18 cellular contexts compared by ENCODE assay signal in the genomic region with DNA sequence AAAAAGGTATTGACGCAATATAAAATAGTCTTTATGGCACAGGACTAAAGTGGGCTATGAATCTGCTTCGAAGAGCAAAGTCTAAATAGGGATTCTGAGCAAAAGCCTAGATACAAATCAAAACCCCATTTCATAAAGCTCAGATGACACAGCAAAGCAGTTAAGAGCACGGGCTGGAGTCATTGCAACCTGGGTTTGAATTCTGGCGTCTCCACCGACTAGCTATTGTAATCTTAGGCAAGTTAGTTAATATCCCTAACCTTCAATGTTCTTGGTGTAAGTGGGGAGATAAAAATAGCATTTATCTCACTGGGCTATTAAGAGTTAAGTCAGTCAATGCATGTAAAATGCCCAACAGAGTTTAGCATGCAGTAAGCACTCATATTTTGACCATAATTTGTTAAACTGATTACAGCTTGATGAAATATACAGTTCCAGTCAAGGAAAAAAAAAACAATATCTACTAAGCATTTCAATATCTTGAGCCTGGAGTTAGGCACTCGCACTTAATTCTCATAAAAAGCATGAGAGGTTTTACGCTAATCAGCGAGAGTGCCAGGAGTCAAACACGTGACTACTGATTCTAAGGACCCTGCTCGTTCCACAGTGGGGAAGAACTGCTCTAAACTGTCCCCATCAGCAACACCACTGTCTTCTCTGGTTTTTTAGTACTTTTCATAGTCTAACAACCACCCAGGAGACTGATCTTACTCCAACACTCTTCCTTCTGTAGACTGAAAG.
DNase-seq lines count a peak whose midpoint lies in the region; ATAC-seq, FAIRE-seq and TF ChIP-seq lines count a peak whose summit lies in the region.
"Had no signal": no experiment of that assay in that cellular context is flagged by ENCODE, and none has a peak within 500 bp of the region (broad histone marks: within the 10 kb centered on the region; RNA-seq: fewer than 3 reads in every experiment).

No MANE protein-coding gene starts in this region.

- H3K27me3 Mint-ChIP-seq in activated T-cell treated with anti-CD3 and anti-CD28 coated beads, Interleukin-2, amount 50 U/mL, for 72 hours (ENCODE audit: low read depth), result no peaks in the 10 kb centered on the region

- POLR2A ChIA-PET in K562 (lab: Yijun Ruan, JAX), result interaction anchor here (0.7 to 1.1 kb wide), 3 partner anchors 17 to 25 kb away, joined by 3 read pairs; no protein-coding TSS in a partner anchor

- H3K9me3 Mint-ChIP-seq in activated T-cell treated with anti-CD3 and anti-CD28 coated beads, Interleukin-2, amount 50 U/mL, for 72 hours, result no peaks in the 10 kb centered on the region
- H3K9me3 Mint-ChIP-seq: stimulated activated effector memory CD8-positive, alpha-beta T cell treated with anti-CD3 and anti-CD28 coated beads, Interleukin-12 subunit alpha, Interleukin-12 subunit beta, amount 100 ng/mL, for 72 hours had no signal

- H3K9me3 ChIP-seq in K562 (replicated peaks; ENCODE audit: control insufficient read depth, insufficient read depth, low read depth, low read length) (no peaks in the 10 kb centered on the region), testis (no peaks in the 10 kb centered on the region), spleen (no peaks in the 10 kb centered on the region)
- H3K9me3 ChIP-seq: right lobe of liver had no signal

- in situ Hi-C loops in K562 (cut with MboI), result no loop called here

- H3K27me3 ChIP-seq in K562 (ENCODE audit: control insufficient read depth in 2 of 2, insufficient read depth in 2 of 2, low read length in 2 of 2), result no peaks in the 10 kb centered on the region
- no peaks in the 10 kb centered on the region for H3K27me3 ChIP-seq in testis
- H3K27me3 ChIP-seq in spleen (replicated peaks in 1 of 7), result no peaks in the 10 kb centered on the region
- H3K27me3 ChIP-seq: right lobe of liver had no signal

- H3K4me1 ChIP-seq in K562 (replicated peaks in 1 of 2; ENCODE audit: control insufficient read depth in 2 of 2, insufficient read depth in 2 of 2, low read length in 2 of 2) (peaks cover 13 to 35% of the 10 kb centered on the region in 2 experiments; a peak in 4 of 5 replicates), testis (peaks cover 23% of the 10 kb centered on the region), spleen (peaks cover 66 to 100% (median 92%) of the 10 kb centered on the region in 6 donors)

- peak overlapping the region; percentile 15 for H3K27ac Mint-ChIP-seq in activated T-cell treated with anti-CD3 and anti-CD28 coated beads, Interleukin-2, amount 50 U/mL, for 72 hours
- H3K27ac Mint-ChIP-seq: stimulated activated effector memory CD8-positive, alpha-beta T cell treated with anti-CD3 and anti-CD28 coated beads, Interleukin-12 subunit alpha, Interleukin-12 subunit beta, amount 100 ng/mL, for 72 hours had no signal

- H3K36me3 ChIP-seq in K562 (ENCODE audit: control insufficient read depth, insufficient read depth, low read length) (no peaks in the 10 kb centered on the region), testis (ENCODE audit: low read depth, missing control alignments) (no peaks in the 10 kb centered on the region), spleen (peaks cover 0 to 2% (median 0%) of the 10 kb centered on the region in 6 donors)
- H3K36me3 ChIP-seq: right lobe of liver had no signal

- 20% methylated on average over 10 of the region's 10 CpGs for WGBS in K562 (ENCODE audit: insufficient coverage, low coverage, missing lambda C conversion rate)
- WGBS in testis, 2 donors, result 67 to 80% methylated on average over 10 of the region's 10 CpGs
- 72 to 78% (median 73%) methylated on average over 10 of the region's 10 CpGs for WGBS in spleen, 5 donors

- H4K20me1 ChIP-seq in K562 (replicated peaks; ENCODE audit: control insufficient read depth, insufficient read depth, low read length), result peaks cover 7% of the 10 kb centered on the region; the same call in 1 of the 2 replicates

- no peak for TF ChIP-seq EP300 in K562 (IDR thresholded peaks at IDR 0.05; ENCODE audit: low read length)

- peak overlapping the region; percentile 11 to 37 for H3K4me3 Mint-ChIP-seq in activated T-cell treated with anti-CD3 and anti-CD28 coated beads, Interleukin-2, amount 50 U/mL, for 72 hours

- peak; percentile 48 for FAIRE-seq in K562 (lab: Jason Lieb, UNC)
- FAIRE-seq: D721Med, urothelium cell line had no signal

- TF ChIP-seq POLR2A in K562 (conservative IDR thresholded peaks at IDR 0.05) (no peak), testis (IDR thresholded peaks at IDR 0.05) (no peak), spleen (IDR thresholded peaks at IDR 0.05) (no peak)

- TF ChIP-seq RAD21 in K562 (CRISPR knock-in tag; conservative IDR thresholded peaks at IDR 0.05 in 1 of 2, IDR thresholded peaks at IDR 0.05 in 1 of 2), result no peak

- no peaks in the 10 kb centered on the region for H3K36me3 Mint-ChIP-seq in activated T-cell treated with anti-CD3 and anti-CD28 coated beads, Interleukin-2, amount 50 U/mL, for 72 hours (ENCODE audit: insufficient read depth in 2 of 2)

- no peaks in the 10 kb centered on the region for H3K9me1 ChIP-seq in K562 (ENCODE audit: control insufficient read depth, insufficient read depth, low read length)

- H2AFZ ChIP-seq in K562 (ENCODE audit: low read depth, low read length), result no peak overlapping the region

- H3K79me2 ChIP-seq in K562 (ENCODE audit: control insufficient read depth, insufficient read depth, low read length), result peaks cover 65% of the 10 kb centered on the region

- TF ChIP-seq CTCF in K562 (IDR thresholded peaks at IDR 0.05 in 2 of 3, conservative IDR thresholded peaks at IDR 0.05 in 1 of 3; ENCODE audit: insufficient read depth in 2 of 3, low read depth in 1 of 3, low read length in 3 of 3) (no peak), testis (IDR thresholded peaks at IDR 0.05) (no peak), spleen (IDR thresholded peaks at IDR 0.05 in 8 of 11, conservative IDR thresholded peaks at IDR 0.05 in 3 of 11) (no peak)

- ATAC-seq in activated T-cell treated with anti-CD3 and anti-CD28 coated beads, Interleukin-2, amount 50 U/mL, for 72 hours (replicated peaks in 1 of 2), result no peak
- ATAC-seq in K562, result peak; percentile 45; the same call in 2 of the 3 replicates
- peak; percentile 19 for ATAC-seq in left lobe of liver

- no peak overlapping the region for H3K4me3 ChIP-seq in K562
- H3K4me3 ChIP-seq in testis, result no peak overlapping the region
- no peak overlapping the region for H3K4me3 ChIP-seq in spleen
- H3K4me3 ChIP-seq: right lobe of liver had no signal

- peaks cover 91% of the 10 kb centered on the region for H3K4me1 Mint-ChIP-seq in activated T-cell treated with anti-CD3 and anti-CD28 coated beads, Interleukin-2, amount 50 U/mL, for 72 hours (ENCODE audit: low read depth)

- H3K27ac ChIP-seq in K562 (ENCODE audit: extremely low read depth, low read depth, low read length) (no peak overlapping the region), testis (no peak overlapping the region), spleen (peak overlapping the region in 4 of 8 donors; percentile 7 to 53 (median 38))

- no peak overlapping the region for H3K9ac ChIP-seq in K562 (ENCODE audit: insufficient read depth in 1 of 2, low read depth in 2 of 2, low read length in 2 of 2)

- H3K4me2 ChIP-seq in K562 (ENCODE audit: insufficient read depth, low read length), result no peak overlapping the region

- DNase-seq in activated T-cell treated with anti-CD3 and anti-CD28 coated beads, Interleukin-2, amount 50 U/mL, for 72 hours, result no peak
- DNase-seq in activated T-cell treated with anti-CD3 and anti-CD28 coated beads, Interleukin-2, amount 50 U/mL, for 1 hour, result no peak
- DNase-seq in K562 (ENCODE audit: extremely low read depth in 1 of 4, low spot score in 3 of 4) (peak in 2 of 4 experiments; percentile 42 to 44), left lobe of liver (ENCODE audit: low spot score) (no peak), testis (peak; percentile 42), SKM-1 (lab: John Stamatoyannopoulos, UW; ENCODE audit: unreplicated experiment) (no peak), kidney glomerular epithelial cell (lab: John Stamatoyannopoulos, UW) (no peak), spleen (no peak)
- DNase-seq: ACHN; activated naive CD4-positive, alpha-beta T cell treated with anti-CD3 and anti-CD28 coated beads, Interleukin-2, amount 50 U/mL, for 16 hours; cerebellar nuclear complex; KBM-7; NCI-H226; right lobe of liver; stimulated activated CD4-positive, alpha-beta T cell treated with anti-CD3 and anti-CD28 coated beads, Interleukin-4, amount 100 ng/mL, for 4 hours had no signal

- no TSS peak for BruUV-seq in K562 (replicated peaks; lab: Mats Ljungman, UMichigan)

- CTCF ChIA-PET in K562 (lab: Yijun Ruan, JAX; ENCODE audit: low intra/inter-chr PET ratio), result no interaction called here

- intact Hi-C loops in K562 (cut with micrococcal nuclease), result no loop called here
- intact Hi-C loops in testis (cut with DNase I; ENCODE audit: low total_unique reads), result no loop called here
- intact Hi-C loops in spleen (cut with DNase I; ENCODE audit: low total_unique reads), result no loop called here

TF ChIP-seq in K562, 482 proteins besides CTCF, POLR2A, EP300 and RAD21 (continues in another document):
- TF ChIP-seq MYC (IDR thresholded peaks at IDR 0.05; ENCODE audit: low read depth, low read length) (0 out of 2 replicates have a peak, but pooled peaks have one; percentile 11), MYC (CRISPR knock-in tag; IDR thresholded peaks at IDR 0.05; ENCODE audit: borderline replicate concordance, low read depth) (no peak), RBM14 (IDR thresholded peaks at IDR 0.05; ENCODE audit: borderline replicate concordance, insufficient read depth, low read depth, low read length) (no peak), E2F3 (CRISPR knock-in tag; IDR thresholded peaks at IDR 0.05) (no peak), MEF2A (IDR thresholded peaks at IDR 0.05; ENCODE audit: control insufficient read depth, low read depth, low read length) (0 out of 2 replicates have a peak, but pooled peaks have one; percentile 17), MAFK (IDR thresholded peaks at IDR 0.05; ENCODE audit: low read length) (peak; percentile 65), ETV6 (IDR thresholded peaks at IDR 0.05; ENCODE audit: borderline replicate concordance in 1 of 2, low read depth in 2 of 2, low read length in 1 of 2) (no peak), ETV6 (CRISPR knock-in tag; IDR thresholded peaks at IDR 0.05; ENCODE audit: borderline replicate concordance) (no peak), NFE2 (IDR thresholded peaks at IDR 0.05; ENCODE audit: low read depth) (peak; percentile 90), ZNF699 (CRISPR knock-in tag; IDR thresholded peaks at IDR 0.05; ENCODE audit: insufficient replicate concordance) (no peak), RB1 (IDR thresholded peaks at IDR 0.05; ENCODE audit: low read depth) (no peak)
- TF ChIP-seq, protein P1, sequence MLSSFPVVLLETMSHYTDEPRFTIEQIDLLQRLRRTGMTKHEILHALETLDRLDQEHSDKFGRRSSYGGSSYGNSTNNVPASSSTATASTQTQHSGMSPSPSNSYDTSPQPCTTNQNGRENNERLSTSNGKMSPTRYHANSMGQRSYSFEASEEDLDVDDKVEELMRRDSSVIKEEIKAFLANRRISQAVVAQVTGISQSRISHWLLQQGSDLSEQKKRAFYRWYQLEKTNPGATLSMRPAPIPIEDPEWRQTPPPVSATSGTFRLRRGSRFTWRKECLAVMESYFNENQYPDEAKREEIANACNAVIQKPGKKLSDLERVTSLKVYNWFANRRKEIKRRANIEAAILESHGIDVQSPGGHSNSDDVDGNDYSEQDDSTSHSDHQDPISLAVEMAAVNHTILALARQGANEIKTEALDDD (IDR thresholded peaks at IDR 0.05), result peak; percentile 84

Comparison
In these comparisons a context has a peak if more than half of its experiments do, and no peak if none do; other contexts are left out.
1. ATAC-seq: peak in K562 (single experiment) and left lobe of liver (single experiment); none in activated T-cell treated with anti-CD3 and anti-CD28 coated beads, Interleukin-2, amount 50 U/mL, for 72 hours (0 of 2).